In the genomic region with DNA sequence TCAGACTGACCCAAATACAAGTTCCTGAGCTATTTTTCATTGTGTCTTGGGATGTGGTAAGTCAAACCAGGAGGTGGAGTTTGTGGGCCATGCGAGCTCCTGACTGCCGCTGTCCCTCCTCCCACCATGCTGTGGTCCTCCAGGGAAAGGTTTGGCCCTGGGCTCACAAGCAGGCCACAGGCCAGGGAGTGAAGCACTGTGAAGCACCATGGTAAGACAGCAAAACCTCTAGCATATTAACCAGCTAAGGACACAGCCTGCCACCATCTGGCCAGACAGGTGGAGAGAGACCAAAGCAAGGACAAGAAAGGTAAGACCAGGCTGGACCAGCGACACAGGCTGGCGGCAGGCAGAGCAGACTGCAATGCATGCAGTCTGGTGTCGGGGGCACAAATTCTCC, we compare ENCODE assay signal across 15 cellular contexts. TPM values are rescaled to one million over a fixed set of nuclear protein-coding genes. Genes with fewer than 3 reads are reported as not detected.
DNase-seq lines count a peak whose midpoint lies in the region; ATAC-seq, FAIRE-seq and TF ChIP-seq lines count a peak whose summit lies in the region.
"Had no signal": no experiment of that assay in that cellular context is flagged by ENCODE, and none has a peak within 500 bp of the region (broad histone marks: within the 10 kb centered on the region; RNA-seq: fewer than 3 reads in every experiment).

No MANE protein-coding gene starts in this region.

- no peak overlapping the region for H2AFZ ChIP-seq in K562 (ENCODE audit: low read depth, low read length)

- in situ Hi-C loops in K562 (cut with MboI), result no loop called here

- H4K20me1 ChIP-seq in K562 (replicated peaks; ENCODE audit: control insufficient read depth, insufficient read depth, low read length), result 0 out of 2 replicates have a peak, but pooled peaks cover 3% of the 10 kb centered on the region

- H3K79me1 ChIP-seq in mesendoderm (ENCODE audit: low read length), result peaks cover 35% of the 10 kb centered on the region

- POLR2A ChIA-PET in K562 (lab: Yijun Ruan, JAX), result interaction anchor here (0.6 to 1.1 kb wide), 6 partner anchors 10 to 1048 kb away, joined by 3 to 4 read pairs (median 3); no protein-coding TSS in a partner anchor

- no peak overlapping the region for H3K18ac ChIP-seq in mesendoderm (ENCODE audit: low read length)

- WGBS in K562 (ENCODE audit: insufficient coverage, low coverage, missing lambda C conversion rate), result 68% methylated on average over 3 of the region's 5 CpGs
- WGBS in mesendoderm (ENCODE audit: extremely low coverage, insufficient coverage, low lambda C conversion rate), result no CpG with 5 or more reads among the region's 5 CpGs

- no peak overlapping the region for H3K4ac ChIP-seq in mesendoderm (ENCODE audit: low read depth, low read length)

- no peak overlapping the region for H3K4me3 ChIP-seq in K562
- H3K4me3 ChIP-seq in mesendoderm (ENCODE audit: low read length), result no peak overlapping the region
- H3K4me3 ChIP-seq: gastroesophageal sphincter, stomach had no signal

- H3K9me3 ChIP-seq in K562 (replicated peaks; ENCODE audit: control insufficient read depth, insufficient read depth, low read depth, low read length), result no peaks in the 10 kb centered on the region
- H3K9me3 ChIP-seq: gastroesophageal sphincter, stomach had no signal

- DNase-seq in NCI-H748 (lab: John Stamatoyannopoulos, UW; ENCODE audit: unreplicated experiment) (peak; percentile 1), NCI-H748 treated with DMSO at 0.1 percent for 48 hours (lab: John Stamatoyannopoulos, UW) (no peak), NCI-H2196 (lab: John Stamatoyannopoulos, UW; ENCODE audit: unreplicated experiment) (peak; percentile 36), K562 (ENCODE audit: extremely low read depth in 1 of 4, low spot score in 3 of 4) (no peak), mesendoderm (peak; percentile 52)
- no peak for DNase-seq in activated effector memory CD4-positive, alpha-beta T cell treated with Interleukin-2 at 50 U/mL for 16 hours
- DNase-seq: mammary epithelial cell; NCI-H146; stimulated activated CD4-positive, alpha-beta T cell treated with anti-CD3 and anti-CD28 coated beads, Interleukin-4, amount 100 ng/mL, for 24 hours; stomach had no signal

- no peak overlapping the region for H4K8ac ChIP-seq in mesendoderm (ENCODE audit: low read depth, low read length)

- H3K56ac ChIP-seq in mesendoderm (ENCODE audit: low read length), result no peak overlapping the region

- H3K9ac ChIP-seq in K562 (ENCODE audit: insufficient read depth in 1 of 2, low read depth in 2 of 2, low read length in 2 of 2) (peak overlapping the region in 1 of 2 experiments; percentile 60; a peak in 1 of 4 replicates), mesendoderm (ENCODE audit: low read length) (no peak overlapping the region)

- H3K4me2 ChIP-seq in K562 (ENCODE audit: insufficient read depth, low read length) (no peak overlapping the region), mesendoderm (ENCODE audit: low read length) (no peak overlapping the region)

- no peak overlapping the region for H4K5ac ChIP-seq in mesendoderm (ENCODE audit: low read length)

- TF ChIP-seq RAD21 in K562 (CRISPR knock-in tag; conservative IDR thresholded peaks at IDR 0.05 in 1 of 2, IDR thresholded peaks at IDR 0.05 in 1 of 2), result peak in 1 of 2 experiments; percentile 21; a peak in 1 of 4 replicates

- no peak for FAIRE-seq in K562 (lab: Jason Lieb, UNC)
- FAIRE-seq: RCC 7860 had no signal

- H2AK5ac ChIP-seq in mesendoderm (ENCODE audit: low read length), result no peak overlapping the region

- no peak overlapping the region for H2BK5ac ChIP-seq in mesendoderm (ENCODE audit: low read length)

- H3K4me1 ChIP-seq in K562 (replicated peaks in 1 of 2; ENCODE audit: control insufficient read depth in 2 of 2, insufficient read depth in 2 of 2, low read length in 2 of 2) (peaks cover 12 to 18% of the 10 kb centered on the region in 2 experiments; a peak in 4 of 5 replicates), mesendoderm (ENCODE audit: control insufficient read depth, low read depth, low read length) (no peaks in the 10 kb centered on the region)

- ATAC-seq in K562 (peak; percentile 56), HG03175 (IDR thresholded peaks at IDR 0.05; ENCODE audit: unreplicated experiment) (no peak), HG02642 (IDR thresholded peaks at IDR 0.05; ENCODE audit: poor library complexity, unreplicated experiment) (no peak)
- ATAC-seq: gastroesophageal sphincter had no signal

- H3K9me1 ChIP-seq in K562 (ENCODE audit: control insufficient read depth, insufficient read depth, low read length), result no peaks in the 10 kb centered on the region

- H2BK120ac ChIP-seq in mesendoderm (ENCODE audit: low read depth, low read length), result no peak overlapping the region

- no peak overlapping the region for H3K27ac ChIP-seq in K562 (ENCODE audit: extremely low read depth, low read depth, low read length)
- no peak overlapping the region for H3K27ac ChIP-seq in mesendoderm (ENCODE audit: low read depth, low read length)
- H3K27ac ChIP-seq: gastroesophageal sphincter, stomach had no signal

- intact Hi-C loops in K562 (cut with micrococcal nuclease), result no loop called here

- no TSS peak for BruUV-seq in K562 (replicated peaks; lab: Mats Ljungman, UMichigan)

- no peak for TF ChIP-seq EP300 in K562 (IDR thresholded peaks at IDR 0.05; ENCODE audit: low read length)

- CTCF ChIA-PET in K562 (lab: Yijun Ruan, JAX; ENCODE audit: low intra/inter-chr PET ratio), result no interaction called here

- H3K79me2 ChIP-seq in K562 (ENCODE audit: control insufficient read depth, insufficient read depth, low read length) (no peaks in the 10 kb centered on the region), mesendoderm (ENCODE audit: control insufficient read depth, insufficient read depth, low read length) (peaks cover 3% of the 10 kb centered on the region)

- H3K23ac ChIP-seq in mesendoderm (ENCODE audit: low read length), result no peak overlapping the region

- H2BK15ac ChIP-seq in mesendoderm (replicated peaks; ENCODE audit: low read depth), result no peak overlapping the region

- H3K27me3 ChIP-seq in K562 (ENCODE audit: control insufficient read depth in 2 of 2, insufficient read depth in 2 of 2, low read length in 2 of 2) (no peaks in the 10 kb centered on the region), mesendoderm (ENCODE audit: insufficient read depth, low read length, poor library complexity) (no peaks in the 10 kb centered on the region)
- H3K27me3 ChIP-seq: gastroesophageal sphincter, stomach had no signal

- H3K36me3 ChIP-seq in K562 (ENCODE audit: control insufficient read depth, insufficient read depth, low read length) (no peaks in the 10 kb centered on the region), mesendoderm (ENCODE audit: control insufficient read depth, insufficient read depth, low read length) (peaks cover 6% of the 10 kb centered on the region)

- TF ChIP-seq POLR2A in K562 (conservative IDR thresholded peaks at IDR 0.05), result no peak

- peak; percentile 35 to 51 (median 35); a peak in 3 of 6 replicates for TF ChIP-seq CTCF in K562 (IDR thresholded peaks at IDR 0.05 in 2 of 3, conservative IDR thresholded peaks at IDR 0.05 in 1 of 3; ENCODE audit: insufficient read depth in 2 of 3, low read depth in 1 of 3, low read length in 3 of 3)

RNA-seq across cellular contexts. Expression of gene RAB43, which starts 15.3 kb away (rescaled TPM):
- 1.8 and 11.3 TPM in 2 replicates for total RNA-seq in K562 (2011; cell fraction: chromatin; rRNA removed; ENCODE audit: low replicate concordance)
- 6.7 and 7.5 TPM in 2 replicates for total RNA-seq in K562 (2011; cell fraction: nucleolus; rRNA removed)
- 4.0 and 6.0 TPM in 2 replicates for total RNA-seq in K562 (2011; cell fraction: nucleoplasm; rRNA removed)
- total RNA-seq in K562 (2014; rRNA removed), result 3.2 and 4.1 TPM in 2 replicates
- total RNA-seq in K562 (2014; rRNA removed; fragmentation: Illumina TruSeq; extraction: Trizol), result not detected in 2 replicates
- total RNA-seq in K562 (2015; rRNA removed; fragmentation: Illumina TruSeq; extraction: Trizol), result 0.57 and 1.1 TPM in 2 replicates
- 5.4 and 6.8 TPM in 2 replicates for total RNA-seq in K562 (2021)
- 1.7 and 2.5 TPM in 2 replicates for polyA plus RNA-seq in K562 (2011; rRNA removed)
- 2.9 and 5.1 TPM in 2 replicates for polyA plus RNA-seq in K562 (2011; cell fraction: cytosol; rRNA removed)
- polyA plus RNA-seq in K562 (2011; cell fraction: nucleus; rRNA removed), result 9.6 and 11.4 TPM in 2 replicates
- polyA plus RNA-seq in K562 (2012), result 2.9 and 15.6 TPM in 2 replicates
- 1.4 TPM in 1 of 2 replicates, not detected in the other for polyA plus RNA-seq in K562 (2014; fragmentation: Illumina TruSeq; extraction: Trizol)
- polyA plus RNA-seq in K562 (2014; fragmentation: Nextera tagmentation; extraction: Ambion mirVana), result under 1 TPM; 0.04 to 0.07 TPM
- polyA plus RNA-seq in K562 (2014; rRNA removed), result 2.9 and 3.8 TPM in 2 replicates
- 0.24 and 0.88 TPM in 2 replicates for polyA minus RNA-seq in K562 (2011; rRNA and poly(A)+ RNA removed)
- 1.5 and 2.3 TPM in 2 replicates for polyA minus RNA-seq in K562 (2011; cell fraction: cytosol; rRNA and poly(A)+ RNA removed)
- polyA minus RNA-seq in K562 (2011; cell fraction: nucleus; rRNA and poly(A)+ RNA removed), result 2.8 and 3.2 TPM in 2 replicates
- 9.3 TPM for polyA plus RNA-seq in mesendoderm (2013, experiment 1 of 2)
- polyA plus RNA-seq in mesendoderm (2013, experiment 2 of 2), result 8.6 TPM

RNA-seq across cellular contexts. Expression of gene GP9, which starts 45.7 kb away (rescaled TPM):
- total RNA-seq in K562 (2011; cell fraction: chromatin; rRNA removed; ENCODE audit: low replicate concordance), result not detected in 2 replicates
- not detected in 2 replicates for total RNA-seq in K562 (2011; cell fraction: nucleolus; rRNA removed)
- not detected in 2 replicates for total RNA-seq in K562 (2011; cell fraction: nucleoplasm; rRNA removed)
- total RNA-seq in K562 (2014; rRNA removed) (not detected in 2 replicates), K562 (2014; rRNA removed; fragmentation: Illumina TruSeq; extraction: Trizol) (not detected in 2 replicates), K562 (2015; rRNA removed; fragmentation: Illumina TruSeq; extraction: Trizol) (not detected in 2 replicates), K562 (2021) (not detected in 2 replicates)
- polyA plus RNA-seq in K562 (2011; rRNA removed) (not detected in 2 replicates), K562 (2014; fragmentation: Illumina TruSeq; extraction: Trizol) (not detected in 2 replicates), K562 (2014; fragmentation: Nextera tagmentation; extraction: Ambion mirVana) (not detected), K562 (2014; rRNA removed) (not detected in 2 replicates)
- polyA plus RNA-seq in K562 (2011; cell fraction: cytosol; rRNA removed), result 0.07 TPM in 1 of 2 replicates, not detected in the other
- polyA plus RNA-seq in K562 (2011; cell fraction: nucleus; rRNA removed), result not detected in 2 replicates
- not detected in 2 replicates for polyA plus RNA-seq in K562 (2012)
- polyA minus RNA-seq in K562 (2011; rRNA and poly(A)+ RNA removed), result not detected in 2 replicates
- not detected in 2 replicates for polyA minus RNA-seq in K562 (2011; cell fraction: cytosol; rRNA and poly(A)+ RNA removed)
- polyA minus RNA-seq in K562 (2011; cell fraction: nucleus; rRNA and poly(A)+ RNA removed), result not detected in 2 replicates
- polyA plus RNA-seq in mesendoderm (2013, experiment 1 of 2), result not detected
- not detected for polyA plus RNA-seq in mesendoderm (2013, experiment 2 of 2)
- total RNA-seq: gastroesophageal sphincter, mammary epithelial cell, progenitor cell of endocrine pancreas, stomach had no signal
- polyA plus RNA-seq: mammary epithelial cell, stomach had no signal

RNA-seq across cellular contexts. Expression of gene ISY1, which starts 54.5 kb away (rescaled TPM):
- 6.4 and 9.0 TPM in 2 replicates for total RNA-seq in K562 (2011; cell fraction: chromatin; rRNA removed; ENCODE audit: low replicate concordance)
- total RNA-seq in K562 (2011; cell fraction: nucleolus; rRNA removed), result 3.6 and 4.8 TPM in 2 replicates
- total RNA-seq in K562 (2011; cell fraction: nucleoplasm; rRNA removed), result 5.1 and 7.9 TPM in 2 replicates
- total RNA-seq in K562 (2014; rRNA removed) (30.1 and 31.6 TPM in 2 replicates), K562 (2014; rRNA removed; fragmentation: Illumina TruSeq; extraction: Trizol) (37.7 and 45.3 TPM in 2 replicates), K562 (2015; rRNA removed; fragmentation: Illumina TruSeq; extraction: Trizol) (32.8 and 39.0 TPM in 2 replicates), K562 (2021) (26.1 and 29.6 TPM in 2 replicates)
- polyA plus RNA-seq in K562 (2011; rRNA removed) (27.8 and 32.9 TPM in 2 replicates), K562 (2014; fragmentation: Illumina TruSeq; extraction: Trizol) (22.4 and 27.0 TPM in 2 replicates), K562 (2014; fragmentation: Nextera tagmentation; extraction: Ambion mirVana) (10 to 100 TPM; 41.9 to 50.0 TPM), K562 (2014; rRNA removed) (23.4 and 23.5 TPM in 2 replicates)
- 42.7 and 44.7 TPM in 2 replicates for polyA plus RNA-seq in K562 (2011; cell fraction: cytosol; rRNA removed)
- 5.8 and 6.4 TPM in 2 replicates for polyA plus RNA-seq in K562 (2011; cell fraction: nucleus; rRNA removed)
- 27.8 and 32.1 TPM in 2 replicates for polyA plus RNA-seq in K562 (2012)
- 18.0 and 19.9 TPM in 2 replicates for polyA minus RNA-seq in K562 (2011; rRNA and poly(A)+ RNA removed)
- polyA minus RNA-seq in K562 (2011; cell fraction: cytosol; rRNA and poly(A)+ RNA removed), result 12.8 and 16.4 TPM in 2 replicates
- 5.4 and 6.1 TPM in 2 replicates for polyA minus RNA-seq in K562 (2011; cell fraction: nucleus; rRNA and poly(A)+ RNA removed)
- 15.1 TPM for polyA plus RNA-seq in mesendoderm (2013, experiment 1 of 2)
- 15.1 TPM for polyA plus RNA-seq in mesendoderm (2013, experiment 2 of 2)

Comparison
In these comparisons a context has a peak if more than half of its experiments do, and no peak if none do; other contexts are left out.
1. DNase-seq: peak in NCI-H748 (single experiment), NCI-H2196 (single experiment) and mesendoderm (single experiment); none in NCI-H748 treated with DMSO at 0.1 percent for 48 hours (single experiment), K562 (0 of 4) and activated effector memory CD4-positive, alpha-beta T cell treated with Interleukin-2 at 50 U/mL for 16 hours (single experiment).